In genomic region chr2:3113769-3114168, GRCh38 we compare ENCODE assay signal across 21 cellular contexts.
"Had no signal": no experiment of that assay in that cellular context is flagged by ENCODE, and none has a peak within 500 bp of the region (broad histone marks: within the 10 kb centered on the region; RNA-seq: fewer than 3 reads in every experiment).

No MANE protein-coding gene starts in this region.

- H3K4me1 ChIP-seq: gastrocnemius medialis, right lobe of liver, tibial artery, upper lobe of left lung, vagina had no signal

- H3K4me1 Mint-ChIP-seq: stimulated activated memory B cell treated with anti-CD40 and anti-IgM and Interleukin-4, amounts not matched to agents 10 μg/mL and 1 μg/mL and 100 μg/mL, for 72 hours had no signal

- H3K4me3 Mint-ChIP-seq: stimulated activated memory B cell treated with anti-CD40 and anti-IgM and Interleukin-4, amounts not matched to agents 10 μg/mL and 1 μg/mL and 100 μg/mL, for 72 hours; stimulated activated naive CD8-positive, alpha-beta T cell treated with anti-CD3 and anti-CD28 coated beads, Interleukin-15, Interleukin-2, amounts not matched to agents 100 ng/mL and 50 ng/mL, for 24 hours had no signal

- H3K9me3 Mint-ChIP-seq: stimulated activated memory B cell treated with anti-CD40 and anti-IgM and Interleukin-4, amounts not matched to agents 10 μg/mL and 1 μg/mL and 100 μg/mL, for 72 hours had no signal

- ATAC-seq: esophagus mucosa; gastrocnemius medialis; heart right ventricle; left lobe of liver; mucosa of descending colon; naive thymus-derived CD8-positive, alpha-beta T cell; right lobe of liver; stimulated activated memory B cell treated with anti-CD40 and anti-IgM and Interleukin-4, amounts not matched to agents 10 μg/mL and 1 μg/mL and 100 μg/mL, for 72 hours had no signal

- H3K9me3 ChIP-seq: gastrocnemius medialis, heart right ventricle, mucosa of descending colon, ovary, right lobe of liver, tibial artery, upper lobe of left lung, vagina had no signal

- H3K27ac ChIP-seq: gastrocnemius medialis, heart right ventricle, ovary, right lobe of liver, tibial artery, upper lobe of left lung, vagina had no signal

- H3K27me3 ChIP-seq: gastrocnemius medialis, ovary, right lobe of liver, tibial artery, upper lobe of left lung, vagina had no signal

- H3K4me3 ChIP-seq: gastrocnemius medialis, heart right ventricle, mucosa of descending colon, ovary, right lobe of liver, tibial artery, upper lobe of left lung, vagina had no signal

- H3K36me3 ChIP-seq: gastrocnemius medialis, heart right ventricle, ovary, right lobe of liver, tibial artery, upper lobe of left lung, vagina had no signal

- H3K27ac Mint-ChIP-seq: naive thymus-derived CD8-positive, alpha-beta T cell; progenitor cell of endocrine pancreas; stimulated activated memory B cell treated with anti-CD40 and anti-IgM and Interleukin-4, amounts not matched to agents 10 μg/mL and 1 μg/mL and 100 μg/mL, for 72 hours; stimulated activated naive CD8-positive, alpha-beta T cell treated with anti-CD3 and anti-CD28 coated beads, Interleukin-15, Interleukin-2, amounts not matched to agents 100 ng/mL and 50 ng/mL, for 24 hours had no signal

- DNase-seq: effector memory CD4-positive, alpha-beta T cell; gastrocnemius medialis; heart right ventricle; hypothalamus; islet precursor cell; mammary epithelial cell; mucosa of descending colon; naive thymus-derived CD8-positive, alpha-beta T cell; ovary; right lobe of liver; stimulated activated CD4-positive, alpha-beta T cell treated with anti-CD3 and anti-CD28 coated beads, Interleukin-15, amount 100 ng/mL, for 24 hours; stimulated activated CD4-positive, alpha-beta T cell treated with anti-CD3 and anti-CD28 coated beads, Interleukin-1b, Interleukin-23, amount 100 ng/mL, for 48 hours; stimulated activated CD4-positive, alpha-beta T cell treated with anti-CD3 and anti-CD28 coated beads, Interleukin-4, amount 100 ng/mL, for 24 hours; upper lobe of left lung had no signal

- H3K27me3 Mint-ChIP-seq: naive thymus-derived CD8-positive, alpha-beta T cell; progenitor cell of endocrine pancreas; stimulated activated memory B cell treated with anti-CD40 and anti-IgM and Interleukin-4, amounts not matched to agents 10 μg/mL and 1 μg/mL and 100 μg/mL, for 72 hours; stimulated activated naive CD8-positive, alpha-beta T cell treated with anti-CD3 and anti-CD28 coated beads, Interleukin-15, Interleukin-2, amounts not matched to agents 100 ng/mL and 50 ng/mL, for 24 hours had no signal
